In genomic region chr1:235832011-235832410, GRCh38 we compare ENCODE assay signal across 32 cellular contexts.
"Had no signal": no experiment of that assay in that cellular context is flagged by ENCODE, and none has a peak within 500 bp of the region (broad histone marks: within the 10 kb centered on the region; RNA-seq: fewer than 3 reads in every experiment).

No MANE protein-coding gene starts in this region.

- H3K9me3 Mint-ChIP-seq: activated B cell treated with CpG ODN at 0.5 μM for 24 hours; activated CD8-positive, alpha-beta T cell treated with anti-CD3 and anti-CD28 coated beads for 36 hours; activated T-cell treated with anti-CD3 and anti-CD28 coated beads, Interleukin-2, amount 50 U/mL, for 4 hours; activated T-helper 17 cell treated with anti-CD3 and anti-CD28 coated beads, Interleukin-2, amount 50 U/mL, for 72 hours; brain; T-helper 2 cell treated with Interferon-gamma antibody and Interleukin-4, amounts not matched to agents 5 μg/mL and 100 μg/mL, for 36 hours had no signal

- H3K27ac ChIP-seq: adrenal gland, ascending aorta, breast epithelium, cardiac muscle cell, colonic mucosa, epithelial cell of prostate, esophagus squamous epithelium, WERI-Rb-1 had no signal

- H3K4me3 ChIP-seq: adrenal gland, ascending aorta, breast epithelium, cardiac muscle cell, colonic mucosa, esophagus squamous epithelium had no signal

- H3K27me3 Mint-ChIP-seq: activated B cell treated with CpG ODN at 0.5 μM for 24 hours; activated CD8-positive, alpha-beta T cell treated with anti-CD3 and anti-CD28 coated beads for 36 hours; activated naive CD8-positive, alpha-beta T cell; activated T-helper 17 cell treated with anti-CD3 and anti-CD28 coated beads, Interleukin-2, amount 50 U/mL, for 72 hours; brain; T-helper 17 cell had no signal

- H3K9me3 ChIP-seq: adrenal gland, ascending aorta, breast epithelium, colonic mucosa, esophagus squamous epithelium had no signal

- DNase-seq: activated B cell treated with CpG ODN at 0.5 μM for 24 hours; activated CD4-positive, alpha-beta T cell treated with anti-CD3 and anti-CD28 coated beads for 48 hours; activated CD4-positive, alpha-beta T cell treated with anti-CD3 and anti-CD28 coated beads, Interleukin-2, amount 50 U/mL, for 1 hour; activated CD4-positive, alpha-beta T cell treated with anti-CD3 and anti-CD28 coated beads, Interleukin-2, amount 50 U/mL, for 48 hours; activated CD8-positive, alpha-beta memory T cell treated with anti-CD3 and anti-CD28 coated beads for 24 hours; activated CD8-positive, alpha-beta T cell treated with anti-CD3 and anti-CD28 coated beads for 36 hours; activated effector memory CD4-positive, alpha-beta T cell treated with Interleukin-2 at 50 U/mL for 16 hours; activated gamma-delta T cell treated with Interleukin-2 at 50 U/mL for 16 hours; activated naive CD4-positive, alpha-beta T cell treated with anti-CD3 and anti-CD28 coated beads, Interleukin-2, amount 50 U/mL, for 16 hours; activated naive CD4-positive, alpha-beta T cell treated with Interleukin-2 at 50 U/mL for 16 hours; activated T-cell treated with anti-CD3 and anti-CD28 coated beads, Interleukin-2, amount 50 U/mL, for 4 hours; adrenal gland; central memory CD4-positive, alpha-beta T cell; cerebellar nuclear complex; colonic mucosa; effector CD8-positive, alpha-beta T cell; esophagus squamous epithelium; foreskin melanocyte; head of caudate nucleus; T-helper 1 cell; T-helper 17 cell; T1000; WERI-Rb-1 had no signal

- H3K4me1 Mint-ChIP-seq: activated T-helper 17 cell treated with anti-CD3 and anti-CD28 coated beads, Interleukin-2, amount 50 U/mL, for 72 hours had no signal

- H3K4me3 Mint-ChIP-seq: activated CD8-positive, alpha-beta T cell treated with anti-CD3 and anti-CD28 coated beads for 36 hours; activated naive CD8-positive, alpha-beta T cell; activated T-cell treated with anti-CD3 and anti-CD28 coated beads, Interleukin-2, amount 50 U/mL, for 4 hours; activated T-helper 17 cell treated with anti-CD3 and anti-CD28 coated beads, Interleukin-2, amount 50 U/mL, for 72 hours; brain; T-helper 17 cell; T-helper 2 cell treated with Interferon-gamma antibody and Interleukin-4, amounts not matched to agents 5 μg/mL and 100 μg/mL, for 36 hours had no signal

- H3K4me1 ChIP-seq: ascending aorta, breast epithelium, colonic mucosa had no signal

- FAIRE-seq: endothelial cell of umbilical vein had no signal

- ATAC-seq: T-helper 17 cell had no signal

- H3K27ac Mint-ChIP-seq: activated naive CD8-positive, alpha-beta T cell; activated T-helper 17 cell treated with anti-CD3 and anti-CD28 coated beads, Interleukin-2, amount 50 U/mL, for 72 hours; T-helper 17 cell; T-helper 2 cell treated with Interferon-gamma antibody and Interleukin-4, amounts not matched to agents 5 μg/mL and 100 μg/mL, for 36 hours had no signal

- H3K27me3 ChIP-seq: adrenal gland, ascending aorta, breast epithelium, cardiac muscle cell, colonic mucosa, esophagus squamous epithelium had no signal

- H3K36me3 ChIP-seq: breast epithelium, cardiac muscle cell, colonic mucosa, WERI-Rb-1 had no signal
